In genomic region chr1:89806612-89807011, GRCh38 we compare ENCODE assay signal across 18 cellular contexts. TPM values are rescaled to one million over a fixed set of nuclear protein-coding genes. Genes with fewer than 3 reads are reported as not detected.
DNase-seq lines count a peak whose midpoint lies in the region; ATAC-seq and TF ChIP-seq lines count a peak whose summit lies in the region.
"Had no signal": no experiment of that assay in that cellular context is flagged by ENCODE, and none has a peak within 500 bp of the region (broad histone marks: within the 10 kb centered on the region; RNA-seq: fewer than 3 reads in every experiment).

No MANE protein-coding gene starts in this region.

- POLR2A ChIA-PET in PC-9 (lab: Charles Lee; ENCODE audit: unreplicated experiment), result no interaction called here

- H2BK12ac ChIP-seq in trophoblast cell (ENCODE audit: low read length), result peak overlapping the region; percentile 62

- H3K9ac ChIP-seq in trophoblast cell (ENCODE audit: low read length), result no peak overlapping the region
- H3K9ac ChIP-seq: BLaER1 had no signal

- no peak overlapping the region for H3K4ac ChIP-seq in trophoblast cell (ENCODE audit: low read depth, low read length)

- H3K4me3 ChIP-seq in PC-9 (no peak overlapping the region), trophoblast cell (ENCODE audit: low read depth, low read length) (no peak overlapping the region), spleen (no peak overlapping the region)
- H3K4me3 ChIP-seq: BLaER1, GM23338 had no signal

- CTCF ChIA-PET in PC-9 (lab: Charles Lee), result no interaction called here

- TF ChIP-seq CTCF in PC-9 (conservative IDR thresholded peaks at IDR 0.05) (no peak), spleen (IDR thresholded peaks at IDR 0.05 in 8 of 11, conservative IDR thresholded peaks at IDR 0.05 in 3 of 11) (no peak)

- H3K27me3 ChIP-seq in PC-9 (ENCODE audit: insufficient read depth, low read depth) (no peaks in the 10 kb centered on the region), trophoblast cell (ENCODE audit: insufficient read depth, low read length) (no peaks in the 10 kb centered on the region), spleen (replicated peaks in 1 of 7) (no peaks in the 10 kb centered on the region)
- H3K27me3 ChIP-seq: BLaER1 had no signal

- H3K79me2 ChIP-seq in PC-9 (ENCODE audit: low read depth) (0 out of 2 replicates have a peak, but pooled peaks cover 4% of the 10 kb centered on the region), trophoblast cell (ENCODE audit: control insufficient read depth, insufficient read depth, low read length, poor library complexity) (no peaks in the 10 kb centered on the region)

- ATAC-seq in GM19463 (IDR thresholded peaks at IDR 0.05; ENCODE audit: unreplicated experiment), result peak; percentile 56
- ATAC-seq: CD8-positive, alpha-beta T cell; GM23338; HCT116 had no signal

- no peak overlapping the region for H3K14ac ChIP-seq in trophoblast cell (ENCODE audit: low read length)

- H3F3A ChIP-seq in PC-9 (ENCODE audit: insufficient read depth, low read depth), result peaks cover 34% of the 10 kb centered on the region

- H3K36me3 ChIP-seq in PC-9 (ENCODE audit: low read depth) (no peaks in the 10 kb centered on the region), trophoblast cell (ENCODE audit: control insufficient read depth in 1 of 2, insufficient read depth in 2 of 2, low read length in 2 of 2) (no peaks in the 10 kb centered on the region), spleen (no peaks in the 10 kb centered on the region)
- H3K36me3 ChIP-seq: BLaER1 had no signal

- H4K91ac ChIP-seq in trophoblast cell (ENCODE audit: low read depth, low read length), result no peak overlapping the region

- no peak overlapping the region for H3K23ac ChIP-seq in trophoblast cell (ENCODE audit: low read length)

- no peak overlapping the region for H3K18ac ChIP-seq in trophoblast cell (ENCODE audit: low read length)

- H4K12ac ChIP-seq in trophoblast cell (ENCODE audit: low read depth, low read length), result no peak overlapping the region

- no peak overlapping the region for H3K4me2 ChIP-seq in PC-9
- no peak overlapping the region for H3K4me2 ChIP-seq in trophoblast cell (ENCODE audit: low read length)
- H3K4me2 ChIP-seq: BLaER1, GM23338 had no signal

- no peak for DNase-seq in PC-9
- peak; percentile 8 for DNase-seq in kidney glomerular epithelial cell (lab: John Stamatoyannopoulos, UW)
- no peak for DNase-seq in trophoblast cell
- no peak for DNase-seq in islet precursor cell
- no peak for DNase-seq in hippocampal formation (lab: John Stamatoyannopoulos, UW)
- DNase-seq in spleen, result no peak
- DNase-seq: Caco-2; CD4-positive, CD25-positive, alpha-beta regulatory T cell; CD8-positive, alpha-beta T cell; DMS153; DND-41; H9 had no signal

- H3K9me2 ChIP-seq in PC-9 (ENCODE audit: insufficient read depth), result no peaks in the 10 kb centered on the region

- BruUV-seq in PC-9 (replicated peaks; lab: Mats Ljungman, UMichigan), result no TSS peak

- peak overlapping the region; percentile 88; the same call in 1 of the 2 replicates for H3K27ac ChIP-seq in PC-9
- H3K27ac ChIP-seq in trophoblast cell (ENCODE audit: low read depth, low read length), result no peak overlapping the region
- H3K27ac ChIP-seq in spleen, result no peak overlapping the region
- H3K27ac ChIP-seq: 22Rv1, BLaER1, C4-2B had no signal

- no peak for TF ChIP-seq POLR2A in spleen (IDR thresholded peaks at IDR 0.05)

- no peak overlapping the region for H2BK5ac ChIP-seq in trophoblast cell (ENCODE audit: low read depth, low read length, poor library complexity)

- H2AK5ac ChIP-seq in trophoblast cell (ENCODE audit: low read length), result no peak overlapping the region

- H3K9me3 ChIP-seq in PC-9 (ENCODE audit: insufficient read depth, low read depth) (no peaks in the 10 kb centered on the region), trophoblast cell (ENCODE audit: insufficient read depth, low read depth, low read length) (peaks cover 1% of the 10 kb centered on the region), spleen (no peaks in the 10 kb centered on the region)
- H3K9me3 ChIP-seq: BLaER1, Caco-2 had no signal

- H4K8ac ChIP-seq in trophoblast cell (ENCODE audit: low read depth, low read length), result no peak overlapping the region

- peaks cover 22% of the 10 kb centered on the region for H3K79me1 ChIP-seq in trophoblast cell (ENCODE audit: low read length)

- intact Hi-C loops in PC-9 (cut with micrococcal nuclease; ENCODE audit: unreplicated experiment) (loop anchor here (5.0 kb wide), 1 partner anchor 166 kb away; no protein-coding TSS in a partner anchor), spleen (cut with DNase I; ENCODE audit: low total_unique reads) (no loop called here)

- H3K4me1 ChIP-seq in PC-9 (replicated peaks; ENCODE audit: insufficient read depth), result peaks cover 54% of the 10 kb centered on the region
- peaks cover 16 to 23% of the 10 kb centered on the region in 2 experiments for H3K4me1 ChIP-seq in trophoblast cell (ENCODE audit: control insufficient read depth in 1 of 2, insufficient read depth in 2 of 2, low read length in 2 of 2)
- peaks cover 0 to 22% (median 7%) of the 10 kb centered on the region in 6 donors for H3K4me1 ChIP-seq in spleen

- no peak overlapping the region for H2BK120ac ChIP-seq in trophoblast cell (ENCODE audit: insufficient read depth, low read length, poor library complexity)

- no peak overlapping the region for H2AFZ ChIP-seq in PC-9
- H2AFZ ChIP-seq in trophoblast cell (ENCODE audit: insufficient read depth, low read length, poor library complexity), result no peak overlapping the region
- H2AFZ ChIP-seq: GM23338 had no signal

- WGBS in trophoblast cell (ENCODE audit: extremely low coverage, insufficient coverage, insufficient read length), result no CpG with 5 or more reads among the region's 3 CpGs
- WGBS in spleen, 5 donors, result 87 to 90% (median 87%) methylated on average over 3 of the region's 3 CpGs

- H4K20me1 ChIP-seq in PC-9 (ENCODE audit: insufficient read depth), result no peaks in the 10 kb centered on the region
- H4K20me1 ChIP-seq: BLaER1 had no signal

RNA-seq across cellular contexts. Expression of gene LRRC8D, which starts 14.2 kb away (rescaled TPM):
- total RNA-seq in PC-9 (2021) (71.9 and 75.9 TPM in 2 replicates), spleen (10 to 100 TPM; 27.5 to 42.0 (median 37.0) TPM)
- 33.4 and 34.4 TPM in 2 replicates for polyA plus RNA-seq in trophoblast cell (2013)
- 10 to 100 TPM; 12.8 to 14.4 (median 13.6) TPM for polyA plus RNA-seq in spleen
